ENCODE assay signal across 8 cellular contexts in genomic region chr1:12173631-12174121, GRCh38. TPM values are rescaled to one million over a fixed set of nuclear protein-coding genes. Genes with fewer than 3 reads are reported as not detected.
A peak's percentile ranks its signal among the peaks of the same experiment; 100 is the strongest.
DNase-seq lines count a peak whose midpoint lies in the region; ATAC-seq and TF ChIP-seq lines count a peak whose summit lies in the region.

No MANE protein-coding gene starts in this region.

- H3K36me3 ChIP-seq in CD4-positive, CD25-positive, alpha-beta regulatory T cell (ENCODE audit: control insufficient read depth, insufficient read depth, low read length) = peaks cover 8% of the 10 kb centered on the region

- DNase-seq in CD4-positive, CD25-positive, alpha-beta regulatory T cell = peak; percentile 93 to 96 (median 96)
- DNase-seq in activated B cell treated with CpG ODN at 0.5 μM for 24 hours (peak; percentile 63), caudate nucleus (lab: John Stamatoyannopoulos, UW) (peak in 7 of 61 donors; percentile 5 to 23 (median 16)), posterior vena cava (ENCODE audit: low spot score) (peak; percentile 91), ureter (ENCODE audit: low spot score) (peak; percentile 77), retina (no peak)

- peak overlapping the region; percentile 80 to 100 (median 100) for H3K4me3 Mint-ChIP-seq in CD4-positive, CD25-positive, alpha-beta regulatory T cell
- H3K4me3 Mint-ChIP-seq in activated B cell treated with CpG ODN at 0.5 μM for 24 hours = peak overlapping the region; percentile 67

- H3K27me3 ChIP-seq in CD4-positive, CD25-positive, alpha-beta regulatory T cell (ENCODE audit: control insufficient read depth, insufficient read depth, low read length) = no peaks in the 10 kb centered on the region

- TF ChIP-seq CTCF in activated B cell treated with CpG ODN at 0.5 μM for 24 hours (IDR thresholded peaks at IDR 0.05) = no peak

- H3K27me3 Mint-ChIP-seq in CD4-positive, CD25-positive, alpha-beta regulatory T cell = peaks cover 5% of the 10 kb centered on the region
- H3K27me3 Mint-ChIP-seq in activated B cell treated with CpG ODN at 0.5 μM for 24 hours = no peaks in the 10 kb centered on the region

- CTCF ChIA-PET in activated B cell treated with CpG ODN at 0.5 μM for 24 hours (lab: Charles Lee) = interaction anchor here (1.5 to 8.2 kb wide), 3 partner anchors 10 to 49 kb away, joined by 3 to 36 read pairs (median 4); no protein-coding TSS in a partner anchor

- peak overlapping the region; percentile 77 to 99 (median 95) for H3K27ac Mint-ChIP-seq in CD4-positive, CD25-positive, alpha-beta regulatory T cell
- H3K27ac Mint-ChIP-seq in activated B cell treated with CpG ODN at 0.5 μM for 24 hours = peak overlapping the region; percentile 80

- peaks cover 34% of the 10 kb centered on the region for H3K36me3 Mint-ChIP-seq in CD4-positive, CD25-positive, alpha-beta regulatory T cell
- peaks cover 51% of the 10 kb centered on the region for H3K36me3 Mint-ChIP-seq in activated B cell treated with CpG ODN at 0.5 μM for 24 hours (ENCODE audit: low read depth)

- intact Hi-C loops in activated B cell treated with CpG ODN at 0.5 μM for 24 hours (cut with micrococcal nuclease) = no loop called here
- intact Hi-C loops in posterior vena cava (cut with DNase I) = no loop called here

- H3K4me1 Mint-ChIP-seq in CD4-positive, CD25-positive, alpha-beta regulatory T cell = peaks cover 16 to 96% (median 60%) of the 10 kb centered on the region in 4 donors
- peaks cover 90% of the 10 kb centered on the region for H3K4me1 Mint-ChIP-seq in activated B cell treated with CpG ODN at 0.5 μM for 24 hours

- peaks cover 0 to 3% (median 0%) of the 10 kb centered on the region in 7 donors for H3K9me3 Mint-ChIP-seq in CD4-positive, CD25-positive, alpha-beta regulatory T cell
- no peaks in the 10 kb centered on the region for H3K9me3 Mint-ChIP-seq in activated B cell treated with CpG ODN at 0.5 μM for 24 hours

- peak overlapping the region; percentile 97 for H3K27ac ChIP-seq in CD4-positive, CD25-positive, alpha-beta regulatory T cell (ENCODE audit: insufficient read depth, low read length, poor library complexity, severe bottlenecking)
- H3K27ac ChIP-seq in caudate nucleus (ENCODE audit: low read depth, low read length) = peak overlapping the region; percentile 27

- peak; percentile 30 to 32 for ATAC-seq in CD4-positive, CD25-positive, alpha-beta regulatory T cell (ENCODE audit: low read depth in 2 of 2)
- ATAC-seq in activated B cell treated with CpG ODN at 0.5 μM for 24 hours (ENCODE audit: low read depth) = peak; percentile 73
- no peak for ATAC-seq in GM18909 (IDR thresholded peaks at IDR 0.05; ENCODE audit: poor library complexity, unreplicated experiment)
- ATAC-seq in HG03432 (IDR thresholded peaks at IDR 0.05; ENCODE audit: unreplicated experiment) = no peak

- H3K4me3 ChIP-seq in CD4-positive, CD25-positive, alpha-beta regulatory T cell (ENCODE audit: low read depth, low read length) = peak overlapping the region; percentile 75

- no peaks in the 10 kb centered on the region for H3K9me3 ChIP-seq in CD4-positive, CD25-positive, alpha-beta regulatory T cell (ENCODE audit: control insufficient read depth in 2 of 2, low read length in 2 of 2)

- POLR2A ChIA-PET in activated B cell treated with CpG ODN at 0.5 μM for 24 hours (lab: Charles Lee) = interaction anchor here (0.6 to 1.8 kb wide), 5 partner anchors 9 to 1594 kb away, joined by 3 to 5 read pairs (median 4); no protein-coding TSS in a partner anchor

- H3K4me1 ChIP-seq in CD4-positive, CD25-positive, alpha-beta regulatory T cell (ENCODE audit: control insufficient read depth, insufficient read depth, low read length, poor library complexity, severe bottlenecking) = peaks cover 99% of the 10 kb centered on the region

RNA-seq across cellular contexts. Expression of gene TNFRSF1B, which starts 6.9 kb away (rescaled TPM):
- total RNA-seq in CD4-positive, CD25-positive, alpha-beta regulatory T cell = 252 TPM
- 100 to 1,000 TPM; 347 to 450 (median 421) TPM for polyA plus RNA-seq in CD4-positive, CD25-positive, alpha-beta regulatory T cell
- 89.0 and 98.6 TPM in 2 replicates for total RNA-seq in activated B cell treated with CpG ODN at 0.5 μM for 24 hours
- 10 to 100 TPM; 37.6 to 38.1 TPM for total RNA-seq in posterior vena cava
- total RNA-seq in ureter = 28.0 TPM

RNA-seq across cellular contexts. Expression of gene VPS13D, which starts 56.2 kb away (rescaled TPM):
- total RNA-seq in CD4-positive, CD25-positive, alpha-beta regulatory T cell = 96.0 TPM
- 10 to 100 TPM in 2 of 4 donors, 1 to 10 TPM in 2; 8.1 to 11.6 (median 9.9) TPM for polyA plus RNA-seq in CD4-positive, CD25-positive, alpha-beta regulatory T cell
- total RNA-seq in activated B cell treated with CpG ODN at 0.5 μM for 24 hours (52.6 and 64.5 TPM in 2 replicates), posterior vena cava (10 to 100 TPM; 74.9 to 96.7 TPM), ureter (98.5 TPM)

Comparison
In these comparisons a context has a peak if more than half of its experiments do, and no peak if none do; other contexts are left out.
1. ATAC-seq: peak in CD4-positive, CD25-positive, alpha-beta regulatory T cell (2 of 2) and activated B cell treated with CpG ODN at 0.5 μM for 24 hours (single experiment); none in GM18909 (single experiment) and HG03432 (single experiment).